1 cellular context compared by ENCODE assay signal in the genomic region with DNA sequence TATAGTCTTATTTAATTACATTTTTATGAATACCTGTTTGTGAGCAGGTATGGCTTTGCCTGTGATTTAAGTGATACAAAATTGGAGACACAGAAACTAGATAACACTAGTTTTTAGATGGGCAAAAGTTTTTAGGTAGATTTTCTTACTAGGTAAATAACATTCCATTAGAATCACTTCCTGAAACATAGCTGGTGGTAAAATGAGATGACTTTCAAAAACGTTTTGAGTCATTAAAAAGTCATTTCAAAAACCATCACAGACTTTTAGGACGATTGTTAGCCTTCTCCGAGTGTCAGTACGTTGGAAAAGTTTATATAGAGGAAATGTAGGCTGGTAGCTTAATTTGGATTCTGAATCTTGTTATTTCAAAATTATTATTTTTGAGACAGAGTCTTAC.
TF ChIP-seq lines count a peak whose summit lies in the region.

No MANE protein-coding gene starts in this region.

TF ChIP-seq in GM23338, 12 proteins besides CTCF, POLR2A, EP300 and RAD21 (continued from another document):
- TF ChIP-seq, protein P1, sequence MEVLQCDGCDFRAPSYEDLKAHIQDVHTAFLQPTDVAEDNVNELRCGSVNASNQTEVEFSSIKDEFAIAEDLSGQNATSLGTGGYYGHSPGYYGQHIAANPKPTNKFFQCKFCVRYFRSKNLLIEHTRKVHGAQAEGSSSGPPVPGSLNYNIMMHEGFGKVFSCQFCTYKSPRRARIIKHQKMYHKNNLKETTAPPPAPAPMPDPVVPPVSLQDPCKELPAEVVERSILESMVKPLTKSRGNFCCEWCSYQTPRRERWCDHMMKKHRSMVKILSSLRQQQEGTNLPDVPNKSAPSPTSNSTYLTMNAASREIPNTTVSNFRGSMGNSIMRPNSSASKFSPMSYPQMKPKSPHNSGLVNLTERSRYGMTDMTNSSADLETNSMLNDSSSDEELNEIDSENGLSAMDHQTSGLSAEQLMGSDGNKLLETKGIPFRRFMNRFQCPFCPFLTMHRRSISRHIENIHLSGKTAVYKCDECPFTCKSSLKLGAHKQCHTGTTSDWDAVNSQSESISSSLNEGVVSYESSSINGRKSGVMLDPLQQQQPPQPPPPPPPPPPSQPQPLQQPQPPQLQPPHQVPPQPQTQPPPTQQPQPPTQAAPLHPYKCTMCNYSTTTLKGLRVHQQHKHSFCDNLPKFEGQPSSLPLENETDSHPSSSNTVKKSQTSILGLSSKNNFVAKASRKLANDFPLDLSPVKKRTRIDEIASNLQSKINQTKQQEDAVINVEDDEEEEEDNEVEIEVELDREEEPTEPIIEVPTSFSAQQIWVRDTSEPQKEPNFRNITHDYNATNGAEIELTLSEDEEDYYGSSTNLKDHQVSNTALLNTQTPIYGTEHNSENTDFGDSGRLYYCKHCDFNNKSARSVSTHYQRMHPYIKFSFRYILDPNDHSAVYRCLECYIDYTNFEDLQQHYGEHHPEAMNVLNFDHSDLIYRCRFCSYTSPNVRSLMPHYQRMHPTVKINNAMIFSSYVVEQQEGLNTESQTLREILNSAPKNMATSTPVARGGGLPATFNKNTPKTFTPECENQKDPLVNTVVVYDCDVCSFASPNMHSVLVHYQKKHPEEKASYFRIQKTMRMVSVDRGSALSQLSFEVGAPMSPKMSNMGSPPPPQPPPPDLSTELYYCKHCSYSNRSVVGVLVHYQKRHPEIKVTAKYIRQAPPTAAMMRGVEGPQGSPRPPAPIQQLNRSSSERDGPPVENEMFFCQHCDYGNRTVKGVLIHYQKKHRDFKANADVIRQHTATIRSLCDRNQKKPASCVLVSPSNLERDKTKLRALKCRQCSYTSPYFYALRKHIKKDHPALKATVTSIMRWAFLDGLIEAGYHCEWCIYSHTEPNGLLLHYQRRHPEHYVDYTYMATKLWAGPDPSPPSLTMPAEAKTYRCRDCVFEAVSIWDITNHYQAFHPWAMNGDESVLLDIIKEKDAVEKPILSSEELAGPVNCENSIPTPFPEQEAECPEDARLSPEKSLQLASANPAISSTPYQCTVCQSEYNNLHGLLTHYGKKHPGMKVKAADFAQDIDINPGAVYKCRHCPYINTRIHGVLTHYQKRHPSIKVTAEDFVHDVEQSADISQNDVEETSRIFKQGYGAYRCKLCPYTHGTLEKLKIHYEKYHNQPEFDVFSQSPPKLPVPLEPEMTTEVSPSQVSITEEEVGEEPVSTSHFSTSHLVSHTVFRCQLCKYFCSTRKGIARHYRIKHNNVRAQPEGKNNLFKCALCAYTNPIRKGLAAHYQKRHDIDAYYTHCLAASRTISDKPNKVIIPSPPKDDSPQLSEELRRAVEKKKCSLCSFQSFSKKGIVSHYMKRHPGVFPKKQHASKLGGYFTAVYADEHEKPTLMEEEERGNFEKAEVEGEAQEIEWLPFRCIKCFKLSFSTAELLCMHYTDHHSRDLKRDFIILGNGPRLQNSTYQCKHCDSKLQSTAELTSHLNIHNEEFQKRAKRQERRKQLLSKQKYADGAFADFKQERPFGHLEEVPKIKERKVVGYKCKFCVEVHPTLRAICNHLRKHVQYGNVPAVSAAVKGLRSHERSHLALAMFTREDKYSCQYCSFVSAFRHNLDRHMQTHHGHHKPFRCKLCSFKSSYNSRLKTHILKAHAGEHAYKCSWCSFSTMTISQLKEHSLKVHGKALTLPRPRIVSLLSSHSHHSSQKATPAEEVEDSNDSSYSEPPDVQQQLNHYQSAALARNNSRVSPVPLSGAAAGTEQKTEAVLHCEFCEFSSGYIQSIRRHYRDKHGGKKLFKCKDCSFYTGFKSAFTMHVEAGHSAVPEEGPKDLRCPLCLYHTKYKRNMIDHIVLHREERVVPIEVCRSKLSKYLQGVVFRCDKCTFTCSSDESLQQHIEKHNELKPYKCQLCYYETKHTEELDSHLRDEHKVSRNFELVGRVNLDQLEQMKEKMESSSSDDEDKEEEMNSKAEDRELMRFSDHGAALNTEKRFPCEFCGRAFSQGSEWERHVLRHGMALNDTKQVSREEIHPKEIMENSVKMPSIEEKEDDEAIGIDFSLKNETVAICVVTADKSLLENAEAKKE (CRISPR knock-in tag; IDR thresholded peaks at IDR 0.05), result no peak
- TF ChIP-seq EZH2phosphoT487 (IDR thresholded peaks at IDR 0.05; ENCODE audit: unreplicated experiment) (no peak), POLR2AphosphoS5 (IDR thresholded peaks at IDR 0.05; ENCODE audit: low read depth) (no peak)
